ENCODE assay signal across 10 cellular contexts in genomic region chr5:120258123-120258522, GRCh38.
A peak's percentile ranks its signal among the peaks of the same experiment; 100 is the strongest.
DNase-seq lines count a peak whose midpoint lies in the region; ATAC-seq, FAIRE-seq and TF ChIP-seq lines count a peak whose summit lies in the region.
"Had no signal": no experiment of that assay in that cellular context is flagged by ENCODE, and none has a peak within 500 bp of the region (broad histone marks: within the 10 kb centered on the region; RNA-seq: fewer than 3 reads in every experiment).

No MANE protein-coding gene starts in this region.

- WGBS in IMR-90 (ENCODE audit: extremely low coverage in 2 of 2, insufficient read length in 1 of 2), 2 experiments = no CpG with 5 or more reads among the region's 4 CpGs
- 3% methylated on average over 4 of the region's 4 CpGs for WGBS in K562 (ENCODE audit: insufficient coverage, low coverage, missing lambda C conversion rate)

- H4K91ac ChIP-seq in IMR-90 (ENCODE audit: insufficient read depth, low read depth, low read length) = no peak overlapping the region

- H3K79me2 ChIP-seq in K562 (ENCODE audit: control insufficient read depth, insufficient read depth, low read length) = no peaks in the 10 kb centered on the region

- no peaks in the 10 kb centered on the region for H3K4me1 ChIP-seq in IMR-90 (ENCODE audit: control insufficient read depth, insufficient read depth, low read length)
- no peaks in the 10 kb centered on the region for H3K4me1 ChIP-seq in K562 (replicated peaks in 1 of 2; ENCODE audit: control insufficient read depth in 2 of 2, insufficient read depth in 2 of 2, low read length in 2 of 2)
- H3K4me1 ChIP-seq in naive thymus-derived CD4-positive, alpha-beta T cell (ENCODE audit: control insufficient read depth in 2 of 2, insufficient read depth in 2 of 2, low read length in 2 of 2) = no peaks in the 10 kb centered on the region
- no peaks in the 10 kb centered on the region for H3K4me1 ChIP-seq in vagina

- H3K4ac ChIP-seq in IMR-90 (ENCODE audit: low read depth, low read length) = no peak overlapping the region

- H3K9me1 ChIP-seq in IMR-90 (ENCODE audit: insufficient read depth, low read length) (no peaks in the 10 kb centered on the region), K562 (ENCODE audit: control insufficient read depth, insufficient read depth, low read length) (no peaks in the 10 kb centered on the region)

- H2AK9ac ChIP-seq in IMR-90 (replicated peaks; ENCODE audit: low read depth, low read length, poor library complexity) = no peak overlapping the region

- H2AFZ ChIP-seq in IMR-90 (replicated peaks; ENCODE audit: low read length, poor library complexity) (no peak overlapping the region), K562 (ENCODE audit: low read depth, low read length) (peak overlapping the region; percentile 15; the same call in 1 of the 2 replicates)

- DNase-seq in IMR-90 (no peak), K562 (ENCODE audit: extremely low read depth in 1 of 4, low spot score in 3 of 4) (no peak), NCI-H524 (lab: John Stamatoyannopoulos, UW) (no peak), GM20000 (ENCODE audit: low spot score) (no peak), vagina (ENCODE audit: extremely low spot score in 2 of 2) (no peak)
- no peak for DNase-seq in naive thymus-derived CD4-positive, alpha-beta T cell
- DNase-seq: naive thymus-derived CD8-positive, alpha-beta T cell; NCI-H774 had no signal

- peaks cover 0 to under 1% (median 0%) of the 10 kb centered on the region in 7 donors for H3K4me1 Mint-ChIP-seq in naive thymus-derived CD4-positive, alpha-beta T cell
- H3K4me1 Mint-ChIP-seq: naive thymus-derived CD8-positive, alpha-beta T cell had no signal

- H4K20me1 ChIP-seq in IMR-90 (ENCODE audit: insufficient read depth, low read length) (no peaks in the 10 kb centered on the region), K562 (replicated peaks; ENCODE audit: control insufficient read depth, insufficient read depth, low read length) (no peaks in the 10 kb centered on the region)

- H3K9me3 ChIP-seq in IMR-90 (ENCODE audit: control insufficient read depth, insufficient read depth, low read length) (no peaks in the 10 kb centered on the region), K562 (replicated peaks; ENCODE audit: control insufficient read depth, insufficient read depth, low read depth, low read length) (no peaks in the 10 kb centered on the region; the same call in 1 of the 2 replicates), vagina (no peaks in the 10 kb centered on the region)
- no peaks in the 10 kb centered on the region for H3K9me3 ChIP-seq in naive thymus-derived CD4-positive, alpha-beta T cell (ENCODE audit: control insufficient read depth in 2 of 3, low read length in 3 of 3)

- intact Hi-C loops in IMR-90 (cut with micrococcal nuclease) (no loop called here), K562 (cut with micrococcal nuclease) (no loop called here), vagina (cut with DNase I) (no loop called here)
- intact Hi-C loops in naive thymus-derived CD4-positive, alpha-beta T cell (cut with micrococcal nuclease) = no loop called here

- TF ChIP-seq CTCF in IMR-90 (conservative IDR thresholded peaks at IDR 0.05; ENCODE audit: low read depth, low read length) (no peak), K562 (IDR thresholded peaks at IDR 0.05 in 2 of 3, conservative IDR thresholded peaks at IDR 0.05 in 1 of 3; ENCODE audit: insufficient read depth in 2 of 3, low read depth in 1 of 3, low read length in 3 of 3) (no peak), GM20000 (IDR thresholded peaks at IDR 0.05; ENCODE audit: extremely low read depth, missing control alignments) (no peak), vagina (IDR thresholded peaks at IDR 0.05) (no peak)

- H3K4me2 ChIP-seq in IMR-90 (ENCODE audit: low read depth, low read length) (no peak overlapping the region), K562 (ENCODE audit: insufficient read depth, low read length) (no peak overlapping the region)

- peak; percentile 61 for ATAC-seq in GM18909 (IDR thresholded peaks at IDR 0.05; ENCODE audit: poor library complexity, unreplicated experiment)
- ATAC-seq in IMR-90 (ENCODE audit: low read depth) = no peak
- ATAC-seq in K562 = no peak
- peak; percentile 26 for ATAC-seq in naive thymus-derived CD4-positive, alpha-beta T cell
- no peak for ATAC-seq in GM21619 (IDR thresholded peaks at IDR 0.05; ENCODE audit: unreplicated experiment)
- ATAC-seq: naive thymus-derived CD8-positive, alpha-beta T cell had no signal

- H4K8ac ChIP-seq in IMR-90 (ENCODE audit: low read depth in 2 of 2, low read length in 2 of 2) = no peak overlapping the region

- no peaks in the 10 kb centered on the region for H3K36me3 ChIP-seq in IMR-90 (ENCODE audit: control insufficient read depth, insufficient read depth, low read length)
- no peaks in the 10 kb centered on the region for H3K36me3 ChIP-seq in K562 (ENCODE audit: control insufficient read depth, insufficient read depth, low read length)
- H3K36me3 ChIP-seq in naive thymus-derived CD4-positive, alpha-beta T cell (ENCODE audit: control insufficient read depth in 2 of 3, insufficient read depth in 3 of 3, low read length in 3 of 3) = no peaks in the 10 kb centered on the region
- no peaks in the 10 kb centered on the region for H3K36me3 ChIP-seq in vagina

- no peak overlapping the region for H2BK5ac ChIP-seq in IMR-90 (ENCODE audit: low read depth, low read length, poor library complexity, severe bottlenecking)

- H3K27me3 ChIP-seq in IMR-90 (ENCODE audit: control insufficient read depth, insufficient read depth, low read length) = no peaks in the 10 kb centered on the region
- no peaks in the 10 kb centered on the region for H3K27me3 ChIP-seq in K562 (ENCODE audit: control insufficient read depth in 2 of 2, insufficient read depth in 2 of 2, low read length in 2 of 2)
- H3K27me3 ChIP-seq in naive thymus-derived CD4-positive, alpha-beta T cell (ENCODE audit: control insufficient read depth in 2 of 2, insufficient read depth in 2 of 2, low read length in 2 of 2) = no peaks in the 10 kb centered on the region
- no peaks in the 10 kb centered on the region for H3K27me3 ChIP-seq in vagina

- no peak overlapping the region for H2BK120ac ChIP-seq in IMR-90 (ENCODE audit: low read depth, low read length)

- no peak overlapping the region for H2AK5ac ChIP-seq in IMR-90 (ENCODE audit: low read depth, low read length)

- H3K18ac ChIP-seq in IMR-90 (ENCODE audit: low read depth, low read length) = no peak overlapping the region

- no peak overlapping the region for H3K14ac ChIP-seq in IMR-90 (replicated peaks; ENCODE audit: low read depth, low read length)

- H4K5ac ChIP-seq in IMR-90 (ENCODE audit: low read depth, low read length) = no peak overlapping the region

- TF ChIP-seq POLR2A in IMR-90 (IDR thresholded peaks at IDR 0.05; ENCODE audit: low read depth, low read length) (no peak), K562 (conservative IDR thresholded peaks at IDR 0.05) (no peak), vagina (IDR thresholded peaks at IDR 0.05) (no peak)

- no peak overlapping the region for H3K4me3 Mint-ChIP-seq in naive thymus-derived CD4-positive, alpha-beta T cell
- H3K4me3 Mint-ChIP-seq: naive thymus-derived CD8-positive, alpha-beta T cell had no signal

- dilution Hi-C loops in IMR-90 (cut with HindIII; ENCODE audit: low sequenced_read_pairs, unreplicated experiment) = no loop called here

- in situ Hi-C loops in IMR-90 (cut with MboI; ENCODE audit: low sequenced_read_pairs) = no loop called here
- in situ Hi-C loops in K562 (cut with MboI) = no loop called here

- H3K27ac ChIP-seq in IMR-90 (ENCODE audit: insufficient read depth, low read length) (no peak overlapping the region), K562 (ENCODE audit: extremely low read depth, low read depth, low read length) (no peak overlapping the region), vagina (no peak overlapping the region)
- H3K27ac ChIP-seq in naive thymus-derived CD4-positive, alpha-beta T cell (ENCODE audit: low read depth, low read length) = no peak overlapping the region

- no peaks in the 10 kb centered on the region for H3K36me3 Mint-ChIP-seq in naive thymus-derived CD4-positive, alpha-beta T cell
- H3K36me3 Mint-ChIP-seq: naive thymus-derived CD8-positive, alpha-beta T cell had no signal

- H3K9me3 Mint-ChIP-seq in naive thymus-derived CD4-positive, alpha-beta T cell = no peaks in the 10 kb centered on the region

- no peak overlapping the region for H2BK20ac ChIP-seq in IMR-90 (ENCODE audit: low read depth, low read length)

- H3K23ac ChIP-seq in IMR-90 (ENCODE audit: low read depth, low read length) = no peak overlapping the region

- POLR2A ChIA-PET in IMR-90 (lab: Charles Lee; ENCODE audit: unreplicated experiment) = no interaction called here
- POLR2A ChIA-PET in K562 (lab: Yijun Ruan, JAX) = interaction anchor here (0.7 kb wide), 1 partner anchor 31 kb away, joined by 3 read pairs; no protein-coding TSS in a partner anchor
- POLR2A ChIA-PET in naive thymus-derived CD4-positive, alpha-beta T cell (lab: Charles Lee) = no interaction called here

- no peak overlapping the region for H3K56ac ChIP-seq in IMR-90 (ENCODE audit: extremely low read depth, insufficient read depth, low read length)

- H3K4me3 ChIP-seq in IMR-90 (ENCODE audit: insufficient read depth, low read depth, low read length) (no peak overlapping the region), K562 (no peak overlapping the region), vagina (no peak overlapping the region)
- H3K4me3 ChIP-seq in naive thymus-derived CD4-positive, alpha-beta T cell (ENCODE audit: low read length) = no peak overlapping the region

- no peak overlapping the region for H2BK15ac ChIP-seq in IMR-90 (ENCODE audit: low read depth, low read length)

- no TSS peak for BruUV-seq in IMR-90 (replicated peaks; lab: Mats Ljungman, UMichigan)
- no TSS peak for BruUV-seq in K562 (replicated peaks; lab: Mats Ljungman, UMichigan)

- no peak for FAIRE-seq in K562 (lab: Jason Lieb, UNC)

- H3K27me3 Mint-ChIP-seq in naive thymus-derived CD4-positive, alpha-beta T cell = no peaks in the 10 kb centered on the region
- H3K27me3 Mint-ChIP-seq: naive thymus-derived CD8-positive, alpha-beta T cell had no signal

- no peak overlapping the region for H3K27ac Mint-ChIP-seq in naive thymus-derived CD4-positive, alpha-beta T cell
- H3K27ac Mint-ChIP-seq: naive thymus-derived CD8-positive, alpha-beta T cell had no signal

- CTCF ChIA-PET in IMR-90 (lab: Yijun Ruan, JAX) = interaction anchor here (1.0 kb wide), 1 partner anchor 98 kb away, joined by 3 read pairs; no protein-coding TSS in a partner anchor
- CTCF ChIA-PET in K562 (lab: Yijun Ruan, JAX; ENCODE audit: low intra/inter-chr PET ratio) = no interaction called here
- CTCF ChIA-PET in naive thymus-derived CD4-positive, alpha-beta T cell (lab: Charles Lee) = no interaction called here

- H3K9ac ChIP-seq in IMR-90 (ENCODE audit: low read depth, low read length) (no peak overlapping the region), K562 (ENCODE audit: insufficient read depth in 1 of 2, low read depth in 2 of 2, low read length in 2 of 2) (no peak overlapping the region)

- H3K79me1 ChIP-seq in IMR-90 (ENCODE audit: low read depth in 1 of 2, low read length in 2 of 2) = no peaks in the 10 kb centered on the region

- no peak for TF ChIP-seq EP300 in K562 (IDR thresholded peaks at IDR 0.05; ENCODE audit: low read length)

- TF ChIP-seq RAD21 in IMR-90 (IDR thresholded peaks at IDR 0.05; ENCODE audit: low read length) = no peak
- TF ChIP-seq RAD21 in K562 (CRISPR knock-in tag; conservative IDR thresholded peaks at IDR 0.05 in 1 of 2, IDR thresholded peaks at IDR 0.05 in 1 of 2) = no peak

Comparison
In these comparisons a context has a peak if more than half of its experiments do, and no peak if none do; other contexts are left out.
1. ATAC-seq: peak in GM18909 (single experiment) and naive thymus-derived CD4-positive, alpha-beta T cell (single experiment); none in IMR-90 (single experiment), K562 (single experiment) and GM21619 (single experiment).